Comparison of ENCODE assay signal across 1 cellular context in the genomic region with DNA sequence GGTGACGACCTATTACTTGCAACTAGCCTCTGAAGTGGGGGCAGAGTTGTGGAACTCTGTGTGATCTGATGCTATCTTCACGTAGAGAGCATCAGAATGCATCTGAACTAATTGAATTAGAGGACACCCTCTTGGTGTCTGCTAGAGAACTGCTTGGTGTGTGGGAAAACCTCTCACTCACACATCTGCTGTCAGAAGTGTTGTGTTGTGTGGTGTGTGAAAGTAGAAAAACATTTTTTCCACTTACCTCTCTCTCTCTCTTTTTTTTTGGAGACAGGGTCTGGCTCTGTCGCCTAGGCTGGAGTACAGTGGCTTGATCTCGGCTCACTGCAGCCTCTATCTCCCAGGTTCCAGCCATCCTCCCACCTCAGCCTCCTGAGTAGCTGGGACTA.
TF ChIP-seq lines count a peak whose summit lies in the region.

No MANE protein-coding gene starts in this region.

TF ChIP-seq in GM23338, 12 proteins besides CTCF, POLR2A, EP300 and RAD21 (continued from another document):
- TF ChIP-seq, protein P1, sequence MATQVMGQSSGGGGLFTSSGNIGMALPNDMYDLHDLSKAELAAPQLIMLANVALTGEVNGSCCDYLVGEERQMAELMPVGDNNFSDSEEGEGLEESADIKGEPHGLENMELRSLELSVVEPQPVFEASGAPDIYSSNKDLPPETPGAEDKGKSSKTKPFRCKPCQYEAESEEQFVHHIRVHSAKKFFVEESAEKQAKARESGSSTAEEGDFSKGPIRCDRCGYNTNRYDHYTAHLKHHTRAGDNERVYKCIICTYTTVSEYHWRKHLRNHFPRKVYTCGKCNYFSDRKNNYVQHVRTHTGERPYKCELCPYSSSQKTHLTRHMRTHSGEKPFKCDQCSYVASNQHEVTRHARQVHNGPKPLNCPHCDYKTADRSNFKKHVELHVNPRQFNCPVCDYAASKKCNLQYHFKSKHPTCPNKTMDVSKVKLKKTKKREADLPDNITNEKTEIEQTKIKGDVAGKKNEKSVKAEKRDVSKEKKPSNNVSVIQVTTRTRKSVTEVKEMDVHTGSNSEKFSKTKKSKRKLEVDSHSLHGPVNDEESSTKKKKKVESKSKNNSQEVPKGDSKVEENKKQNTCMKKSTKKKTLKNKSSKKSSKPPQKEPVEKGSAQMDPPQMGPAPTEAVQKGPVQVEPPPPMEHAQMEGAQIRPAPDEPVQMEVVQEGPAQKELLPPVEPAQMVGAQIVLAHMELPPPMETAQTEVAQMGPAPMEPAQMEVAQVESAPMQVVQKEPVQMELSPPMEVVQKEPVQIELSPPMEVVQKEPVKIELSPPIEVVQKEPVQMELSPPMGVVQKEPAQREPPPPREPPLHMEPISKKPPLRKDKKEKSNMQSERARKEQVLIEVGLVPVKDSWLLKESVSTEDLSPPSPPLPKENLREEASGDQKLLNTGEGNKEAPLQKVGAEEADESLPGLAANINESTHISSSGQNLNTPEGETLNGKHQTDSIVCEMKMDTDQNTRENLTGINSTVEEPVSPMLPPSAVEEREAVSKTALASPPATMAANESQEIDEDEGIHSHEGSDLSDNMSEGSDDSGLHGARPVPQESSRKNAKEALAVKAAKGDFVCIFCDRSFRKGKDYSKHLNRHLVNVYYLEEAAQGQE (IDR thresholded peaks at IDR 0.05; ENCODE audit: unreplicated experiment): no peak
- TF ChIP-seq EZH2 (IDR thresholded peaks at IDR 0.05; ENCODE audit: low read depth, unreplicated experiment): no peak
- TF ChIP-seq EZH2phosphoT487 (IDR thresholded peaks at IDR 0.05; ENCODE audit: unreplicated experiment): no peak
- TF ChIP-seq, protein P2, sequence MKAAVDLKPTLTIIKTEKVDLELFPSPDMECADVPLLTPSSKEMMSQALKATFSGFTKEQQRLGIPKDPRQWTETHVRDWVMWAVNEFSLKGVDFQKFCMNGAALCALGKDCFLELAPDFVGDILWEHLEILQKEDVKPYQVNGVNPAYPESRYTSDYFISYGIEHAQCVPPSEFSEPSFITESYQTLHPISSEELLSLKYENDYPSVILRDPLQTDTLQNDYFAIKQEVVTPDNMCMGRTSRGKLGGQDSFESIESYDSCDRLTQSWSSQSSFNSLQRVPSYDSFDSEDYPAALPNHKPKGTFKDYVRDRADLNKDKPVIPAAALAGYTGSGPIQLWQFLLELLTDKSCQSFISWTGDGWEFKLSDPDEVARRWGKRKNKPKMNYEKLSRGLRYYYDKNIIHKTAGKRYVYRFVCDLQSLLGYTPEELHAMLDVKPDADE (IDR thresholded peaks at IDR 0.05): no peak
- TF ChIP-seq ZNF331 (CRISPR knock-in tag; IDR thresholded peaks at IDR 0.05; ENCODE audit: low read depth): no peak
